ENCODE assay signal across 12 cellular contexts in the genomic region with DNA sequence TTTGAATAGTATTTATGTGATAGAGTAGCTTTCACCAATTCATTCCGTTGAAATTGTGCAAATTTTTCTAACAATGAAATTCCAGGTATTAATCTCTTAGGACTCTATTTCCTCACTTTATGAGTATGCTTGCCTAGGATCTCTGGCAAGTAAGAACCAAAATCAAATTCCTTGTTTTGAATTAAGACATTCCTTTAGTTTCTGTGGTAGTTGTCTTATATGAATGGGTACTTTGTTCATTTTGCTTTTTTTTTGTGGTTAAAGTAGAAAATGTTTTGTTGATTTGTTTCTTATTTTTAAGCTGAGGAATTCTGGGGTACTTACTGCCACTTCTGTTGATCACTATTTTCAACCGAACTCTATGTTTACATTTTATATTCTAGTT.
"Had no signal": no experiment of that assay in that cellular context is flagged by ENCODE, and none has a peak within 500 bp of the region (broad histone marks: within the 10 kb centered on the region; RNA-seq: fewer than 3 reads in every experiment).

No MANE protein-coding gene starts in this region.

- H3K9me3 Mint-ChIP-seq: activated naive CD4-positive, alpha-beta T cell treated with anti-CD3 and anti-CD28 coated beads, Interleukin-2, amount 10 ng/mL, durations not matched to agents 7 days and 5 days; activated T-helper 2 cell treated with anti-CD3 and anti-CD28 coated beads, Interferon-gamma antibody, Interleukin-2, Interleukin-4, amounts not matched to agents 10 μg/mL and 5 μg/mL and 100 μg/mL, durations not matched to agents 14 hours and 24 hours and 36 hours; T-helper 2 cell treated with Interferon-gamma antibody and Interleukin-4, amounts not matched to agents 5 μg/mL and 100 μg/mL, for 36 hours had no signal

- H3K4me3 ChIP-seq: dorsolateral prefrontal cortex, pancreas, skin epidermis, thyroid gland, uterus had no signal

- H3K4me1 ChIP-seq: uterus had no signal

- ATAC-seq: left lobe of liver had no signal

- H3K27me3 Mint-ChIP-seq: activated naive CD4-positive, alpha-beta T cell treated with anti-CD3 and anti-CD28 coated beads, Interleukin-2, amount 10 ng/mL, durations not matched to agents 7 days and 5 days had no signal

- H3K27me3 ChIP-seq: dorsolateral prefrontal cortex, pancreas, thyroid gland, uterus had no signal

- DNase-seq: activated naive CD4-positive, alpha-beta T cell treated with anti-CD3 and anti-CD28 coated beads, Interleukin-2, amount 10 ng/mL, durations not matched to agents 7 days and 5 days; dorsolateral prefrontal cortex; foreskin fibroblast; pancreas; retina; thyroid gland; uterus had no signal

- H3K27ac Mint-ChIP-seq: activated naive CD4-positive, alpha-beta T cell treated with anti-CD3 and anti-CD28 coated beads, Interleukin-2, amount 10 ng/mL, durations not matched to agents 7 days and 5 days; activated T-helper 2 cell treated with anti-CD3 and anti-CD28 coated beads, Interferon-gamma antibody, Interleukin-2, Interleukin-4, amounts not matched to agents 10 μg/mL and 5 μg/mL and 100 μg/mL, durations not matched to agents 14 hours and 24 hours and 36 hours; T-helper 2 cell treated with Interferon-gamma antibody and Interleukin-4, amounts not matched to agents 5 μg/mL and 100 μg/mL, for 36 hours had no signal

- H3K4me1 Mint-ChIP-seq: activated naive CD4-positive, alpha-beta T cell treated with anti-CD3 and anti-CD28 coated beads, Interleukin-2, amount 10 ng/mL, durations not matched to agents 7 days and 5 days had no signal

- H3K27ac ChIP-seq: dorsolateral prefrontal cortex, pancreas, thyroid gland, uterus had no signal

- H3K9me3 ChIP-seq: pancreas, thyroid gland, uterus had no signal

- H3K4me3 Mint-ChIP-seq: activated naive CD4-positive, alpha-beta T cell treated with anti-CD3 and anti-CD28 coated beads, Interleukin-2, amount 10 ng/mL, durations not matched to agents 7 days and 5 days; neural crest cell; T-helper 2 cell treated with Interferon-gamma antibody and Interleukin-4, amounts not matched to agents 5 μg/mL and 100 μg/mL, for 36 hours had no signal

- H3K36me3 Mint-ChIP-seq: activated naive CD4-positive, alpha-beta T cell treated with anti-CD3 and anti-CD28 coated beads, Interleukin-2, amount 10 ng/mL, durations not matched to agents 7 days and 5 days had no signal

- H3K36me3 ChIP-seq: pancreas, thyroid gland, uterus had no signal
